ENCODE assay signal across 16 cellular contexts in the genomic region with DNA sequence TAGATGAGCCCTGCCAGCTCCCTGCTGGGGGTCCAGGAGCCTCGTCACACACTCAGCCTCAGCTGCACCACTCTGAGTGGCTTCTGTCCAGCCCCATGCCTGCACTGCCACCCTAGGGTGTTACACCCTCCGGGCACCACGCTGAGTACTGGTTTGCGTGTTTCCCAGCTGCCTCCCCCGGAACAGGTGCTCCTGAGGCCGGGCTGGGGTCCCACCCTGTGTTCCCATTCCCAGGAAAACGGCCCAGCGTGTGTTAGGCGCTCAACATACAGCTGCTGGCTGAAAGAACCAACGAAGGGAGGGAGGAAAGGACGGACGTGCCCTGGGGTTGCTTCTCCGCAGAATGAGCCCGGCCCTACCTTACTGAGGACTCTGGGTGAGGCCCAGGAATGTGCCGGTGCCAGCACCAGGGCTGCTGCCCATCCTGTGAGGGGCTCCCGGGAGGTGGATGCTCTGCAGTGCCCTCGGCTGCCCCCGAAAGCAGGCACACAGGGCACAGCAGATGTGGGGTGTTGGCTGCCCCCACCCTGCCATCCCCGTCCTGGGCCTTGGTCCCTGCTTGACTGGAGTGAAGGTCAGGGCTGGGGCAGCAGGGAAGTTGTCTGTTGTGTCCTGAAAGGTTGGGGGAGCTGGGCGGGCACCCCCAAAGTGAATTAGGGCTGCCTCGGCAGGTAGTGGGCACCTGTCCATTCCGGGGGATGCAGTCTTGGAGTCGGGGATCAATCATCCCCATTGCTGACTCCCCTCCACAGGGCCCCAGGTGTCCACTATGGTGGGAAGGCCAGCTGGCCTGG. TPM values are rescaled to one million over a fixed set of nuclear protein-coding genes. Genes with fewer than 3 reads are reported as not detected.
A peak's percentile ranks its signal among the peaks of the same experiment; 100 is the strongest.
DNase-seq lines count a peak whose midpoint lies in the region; ATAC-seq, FAIRE-seq and TF ChIP-seq lines count a peak whose summit lies in the region.
"Had no signal": no experiment of that assay in that cellular context is flagged by ENCODE, and none has a peak within 500 bp of the region (broad histone marks: within the 10 kb centered on the region; RNA-seq: fewer than 3 reads in every experiment).

No MANE protein-coding gene starts in this region.

- H4K8ac ChIP-seq in H1 (ENCODE audit: extremely low read depth, insufficient read depth, low read length), result peak overlapping the region; percentile 43; the same call in 1 of the 2 replicates

- no peaks in the 10 kb centered on the region for H3K27me3 ChIP-seq in left ventricle myocardium inferior (ENCODE audit: low read depth)
- no peaks in the 10 kb centered on the region for H3K27me3 ChIP-seq in H1 (replicated peaks in 1 of 4; ENCODE audit: control insufficient read depth in 3 of 4, extremely low read depth in 1 of 4, insufficient read depth in 3 of 4, low read length in 3 of 4)
- no peaks in the 10 kb centered on the region for H3K27me3 ChIP-seq in upper lobe of right lung
- H3K27me3 ChIP-seq in naive thymus-derived CD4-positive, alpha-beta T cell (ENCODE audit: control insufficient read depth in 2 of 2, insufficient read depth in 2 of 2, low read length in 2 of 2), result no peaks in the 10 kb centered on the region
- H3K27me3 ChIP-seq: adrenal gland had no signal

- no peak overlapping the region for H2AFZ ChIP-seq in H1 (ENCODE audit: low read length)

- H3K4me2 ChIP-seq in H1 (ENCODE audit: insufficient read depth in 1 of 2, low read depth in 2 of 2, low read length in 2 of 2), result no peak overlapping the region

- H3K4me3 ChIP-seq in left ventricle myocardium inferior (no peak overlapping the region), H1 (ENCODE audit: extremely low read depth in 1 of 4, insufficient read depth in 2 of 4, low read depth in 3 of 4, low read length in 4 of 4) (no peak overlapping the region), upper lobe of right lung (no peak overlapping the region)
- no peak overlapping the region for H3K4me3 ChIP-seq in naive thymus-derived CD4-positive, alpha-beta T cell (ENCODE audit: low read length)
- H3K4me3 ChIP-seq: adrenal gland had no signal

- TF ChIP-seq RAD21 in H1 (IDR thresholded peaks at IDR 0.05 in 1 of 2, conservative IDR thresholded peaks at IDR 0.05 in 1 of 2; ENCODE audit: low read depth in 2 of 2, low read length in 2 of 2), result no peak

- no peak overlapping the region for H4K5ac ChIP-seq in H1 (ENCODE audit: insufficient read length, low read depth, low read length)

- H3K4me1 ChIP-seq in left ventricle myocardium inferior (peaks cover 44% of the 10 kb centered on the region), H1 (replicated peaks in 1 of 4; ENCODE audit: control insufficient read depth in 3 of 4, insufficient read depth in 4 of 4, low read length in 3 of 4) (peaks cover 0 to 18% (median 16%) of the 10 kb centered on the region in 4 experiments; a peak in 6 of 7 replicates), upper lobe of right lung (peaks cover 24% of the 10 kb centered on the region)
- H3K4me1 ChIP-seq in naive thymus-derived CD4-positive, alpha-beta T cell (ENCODE audit: control insufficient read depth in 2 of 2, insufficient read depth in 2 of 2, low read length in 2 of 2), result no peaks in the 10 kb centered on the region

- no peak overlapping the region for H3K4ac ChIP-seq in H1 (replicated peaks; ENCODE audit: insufficient read length, low read depth, low read length)

- TF ChIP-seq POLR2A in H1 (IDR thresholded peaks at IDR 0.05; ENCODE audit: control extremely low read depth in 1 of 2, low read depth in 2 of 2, low read length in 2 of 2), result no peak

- H3K9me3 ChIP-seq in left ventricle myocardium inferior (replicated peaks) (peaks cover 8% of the 10 kb centered on the region), H1 (ENCODE audit: insufficient read depth in 2 of 2, low read depth in 1 of 2, low read length in 1 of 2) (peaks cover 0 to 3% of the 10 kb centered on the region in 2 experiments; a peak in 2 of 4 replicates), upper lobe of right lung (no peaks in the 10 kb centered on the region)
- H3K9me3 ChIP-seq in naive thymus-derived CD4-positive, alpha-beta T cell (ENCODE audit: control insufficient read depth in 2 of 3, low read length in 3 of 3), result no peaks in the 10 kb centered on the region
- H3K9me3 ChIP-seq: adrenal gland had no signal

- no peak for FAIRE-seq in H1 (lab: Jason Lieb, UNC)
- FAIRE-seq: small intestine had no signal

- H3K27ac Mint-ChIP-seq in mesothelial cell of epicardium, result peak overlapping the region; percentile 30
- H3K27ac Mint-ChIP-seq in naive thymus-derived CD4-positive, alpha-beta T cell, result no peak overlapping the region
- H3K27ac Mint-ChIP-seq: activated T-helper 1 cell treated with anti-CD3 and anti-CD28 coated beads, Interleukin-12 subunit alpha, Interleukin-12 subunit beta, Interleukin-2, Interleukin-4 antibody, amounts not matched to agents 30 ng/mL and 10 ng/mL and 1 ng/mL, durations not matched to agents 14 hours and 24 hours and 36 hours; CD4-positive, CD25-positive, alpha-beta regulatory T cell had no signal

- no peak overlapping the region for H3K14ac ChIP-seq in H1 (ENCODE audit: insufficient read length)

- no peak for TF ChIP-seq EP300 in H1 (IDR thresholded peaks at IDR 0.05; ENCODE audit: borderline replicate concordance in 1 of 2, low read depth in 2 of 2, low read length in 2 of 2)

- H2AK5ac ChIP-seq in H1 (ENCODE audit: low read depth, low read length), result no peak overlapping the region

- no peak overlapping the region for H3K56ac ChIP-seq in H1 (replicated peaks; ENCODE audit: insufficient read length, low read depth, low read length)

- intact Hi-C loops in Right ventricle myocardium superior (cut with DNase I) (no loop called here), left ventricle myocardium inferior (cut with micrococcal nuclease) (no loop called here), upper lobe of right lung (cut with DNase I) (no loop called here)
- intact Hi-C loops in naive thymus-derived CD4-positive, alpha-beta T cell (cut with micrococcal nuclease), result no loop called here

- H2BK20ac ChIP-seq in H1 (ENCODE audit: low read length), result no peak overlapping the region

- H3K9me3 Mint-ChIP-seq in mesothelial cell of epicardium, result peaks cover 10% of the 10 kb centered on the region
- peaks cover 0 to 11% (median 5%) of the 10 kb centered on the region in 11 donors for H3K9me3 Mint-ChIP-seq in naive thymus-derived CD4-positive, alpha-beta T cell

- H2BK5ac ChIP-seq in H1 (ENCODE audit: low read depth, low read length), result peak overlapping the region; percentile 30; the same call in 1 of the 2 replicates

- POLR2A ChIA-PET in H1 (lab: Charles Lee; ENCODE audit: partially characterized antibody), result interaction anchor here (0.8 to 12.3 kb wide), 7 partner anchors 8 to 45 kb away, joined by 3 to 114 read pairs (median 3); partner anchors contain the start of gene LAMA5
- POLR2A ChIA-PET in naive thymus-derived CD4-positive, alpha-beta T cell (lab: Charles Lee), result no interaction called here

- H2BK15ac ChIP-seq in H1 (ENCODE audit: low read length), result no peak overlapping the region

- H3K23me2 ChIP-seq in H1 (ENCODE audit: low read depth, low read length), result no peaks in the 10 kb centered on the region; the same call in 1 of the 2 replicates

- no peak overlapping the region for H2BK120ac ChIP-seq in H1 (replicated peaks; ENCODE audit: low read depth, low read length)

- WGBS in H1 (ENCODE audit: extremely low coverage in 1 of 2, insufficient coverage in 1 of 2, insufficient read length in 1 of 2, insufficient replicate concordance in 2 of 2, low coverage in 1 of 2, low lambda C conversion rate in 2 of 2, missing lambda C conversion rate in 1 of 2), 2 experiments, result 91% methylated on average over 22 of the region's 23 CpGs; no CpG with 5 or more reads in 1 of the 2 experiments

- no peak overlapping the region for H2BK12ac ChIP-seq in H1 (ENCODE audit: low read depth, low read length)

- H4K91ac ChIP-seq in H1 (replicated peaks; ENCODE audit: insufficient read length, low read length), result no peak overlapping the region

- TF ChIP-seq CTCF in left ventricle myocardium inferior (IDR thresholded peaks at IDR 0.05; ENCODE audit: borderline replicate concordance), result no peak
- TF ChIP-seq CTCF in H1 (IDR thresholded peaks at IDR 0.05; ENCODE audit: control extremely low read depth in 1 of 3, insufficient read depth in 1 of 3, low read depth in 1 of 3, low read length in 3 of 3), result no peak
- TF ChIP-seq CTCF in mesothelial cell of epicardium (IDR thresholded peaks at IDR 0.05; ENCODE audit: unreplicated experiment), result no peak
- TF ChIP-seq CTCF in upper lobe of right lung (IDR thresholded peaks at IDR 0.05), result no peak

- no peak overlapping the region for H3K9ac ChIP-seq in H1 (replicated peaks in 1 of 4; ENCODE audit: extremely low read depth in 1 of 4, low read depth in 3 of 4, low read length in 3 of 4)

- CTCF ChIA-PET in H1 (lab: Charles Lee; ENCODE audit: partially characterized antibody), result interaction anchor here (0.9 to 2.7 kb wide), 7 partner anchors 10 to 44 kb away, joined by 3 to 13 read pairs (median 5); no protein-coding TSS in a partner anchor
- CTCF ChIA-PET in naive thymus-derived CD4-positive, alpha-beta T cell (lab: Charles Lee), result no interaction called here

- H3K27ac ChIP-seq in left ventricle myocardium inferior (replicated peaks), result no peak overlapping the region
- no peak overlapping the region for H3K27ac ChIP-seq in H1 (ENCODE audit: low read depth, low read length)
- peak overlapping the region; percentile 68 for H3K27ac ChIP-seq in upper lobe of right lung
- no peak overlapping the region for H3K27ac ChIP-seq in naive thymus-derived CD4-positive, alpha-beta T cell (ENCODE audit: low read depth, low read length)

- H3K27me3 Mint-ChIP-seq in mesothelial cell of epicardium (ENCODE audit: low read depth), result no peaks in the 10 kb centered on the region
- H3K27me3 Mint-ChIP-seq in naive thymus-derived CD4-positive, alpha-beta T cell, result no peaks in the 10 kb centered on the region
- H3K27me3 Mint-ChIP-seq: CD4-positive, CD25-positive, alpha-beta regulatory T cell; central memory CD8-positive, alpha-beta T cell had no signal

- H3K4me1 Mint-ChIP-seq in mesothelial cell of epicardium, result peaks cover 5% of the 10 kb centered on the region
- peaks cover 0 to 3% (median 0%) of the 10 kb centered on the region in 7 donors for H3K4me1 Mint-ChIP-seq in naive thymus-derived CD4-positive, alpha-beta T cell
- H3K4me1 Mint-ChIP-seq: CD4-positive, CD25-positive, alpha-beta regulatory T cell; central memory CD8-positive, alpha-beta T cell had no signal

- ATAC-seq in Right ventricle myocardium superior (ENCODE audit: poor library complexity) (no peak), upper lobe of right lung (peak; percentile 13), GM21381 (IDR thresholded peaks at IDR 0.05; ENCODE audit: unreplicated experiment) (no peak)
- ATAC-seq in naive thymus-derived CD4-positive, alpha-beta T cell, result no peak

- H3K36me3 ChIP-seq in left ventricle myocardium inferior (peaks cover 50% of the 10 kb centered on the region), H1 (ENCODE audit: control insufficient read depth in 2 of 4, insufficient read depth in 4 of 4, low read length in 3 of 4) (peaks cover 22 to 52% (median 47%) of the 10 kb centered on the region in 4 experiments; a peak in 7 of 8 replicates), upper lobe of right lung (peaks cover 14% of the 10 kb centered on the region)
- no peaks in the 10 kb centered on the region for H3K36me3 ChIP-seq in naive thymus-derived CD4-positive, alpha-beta T cell (ENCODE audit: control insufficient read depth in 2 of 3, insufficient read depth in 3 of 3, low read length in 3 of 3)

- H3K18ac ChIP-seq in H1 (ENCODE audit: extremely low read depth, low read length), result no peak overlapping the region

- peaks cover 0 to 16% of the 10 kb centered on the region in 2 experiments for H4K20me1 ChIP-seq in H1 (replicated peaks in 1 of 2; ENCODE audit: control insufficient read depth in 1 of 2, insufficient read depth in 2 of 2, low read length in 2 of 2)

- H3K4me3 Mint-ChIP-seq in mesothelial cell of epicardium, result no peak overlapping the region
- no peak overlapping the region for H3K4me3 Mint-ChIP-seq in naive thymus-derived CD4-positive, alpha-beta T cell
- H3K4me3 Mint-ChIP-seq: activated T-helper 1 cell treated with anti-CD3 and anti-CD28 coated beads, Interleukin-12 subunit alpha, Interleukin-12 subunit beta, Interleukin-2, Interleukin-4 antibody, amounts not matched to agents 30 ng/mL and 10 ng/mL and 1 ng/mL, durations not matched to agents 14 hours and 24 hours and 36 hours; CD4-positive, CD25-positive, alpha-beta regulatory T cell; central memory CD8-positive, alpha-beta T cell had no signal

- no peak overlapping the region for H3K23ac ChIP-seq in H1 (ENCODE audit: insufficient read length)

- peak; percentile 17 for DNase-seq in Right ventricle myocardium superior
- DNase-seq in left ventricle myocardium inferior, result no peak
- no peak for DNase-seq in H1 (ENCODE audit: low read depth in 1 of 2, low spot score in 2 of 2)
- DNase-seq in mesothelial cell of epicardium (ENCODE audit: low spot score in 2 of 2, unreplicated experiment in 2 of 2), result no peak
- no peak for DNase-seq in upper lobe of right lung
- DNase-seq in AG08396 (ENCODE audit: low spot score), result no peak
- no peak for DNase-seq in naive thymus-derived CD4-positive, alpha-beta T cell
- DNase-seq: activated CD4-positive, alpha-beta T cell treated with anti-CD3 and anti-CD28 coated beads, Interleukin-2, amount 50 U/mL, for 48 hours; CD4-positive, CD25-positive, alpha-beta regulatory T cell; KBM-7; NCI-H774 had no signal

- peaks cover 10 to 24% of the 10 kb centered on the region in 2 experiments; a peak in 3 of 4 replicates for H3K79me2 ChIP-seq in H1 (ENCODE audit: control insufficient read depth in 1 of 2, insufficient read depth in 2 of 2, low read length in 2 of 2)

- peaks cover 18% of the 10 kb centered on the region for H3K36me3 Mint-ChIP-seq in mesothelial cell of epicardium
- H3K36me3 Mint-ChIP-seq in naive thymus-derived CD4-positive, alpha-beta T cell, result peaks cover 0 to 4% (median 4%) of the 10 kb centered on the region in 5 donors
- H3K36me3 Mint-ChIP-seq: CD4-positive, CD25-positive, alpha-beta regulatory T cell had no signal

- peaks cover 15% of the 10 kb centered on the region for H3K79me1 ChIP-seq in H1 (ENCODE audit: low read depth, low read length)

RNA-seq across cellular contexts. Expression of gene LAMA5, which starts 16.3 kb away (rescaled TPM):
- 79.6 TPM for total RNA-seq in Right ventricle myocardium superior
- total RNA-seq in left ventricle myocardium inferior, result 70.9 TPM
- total RNA-seq in H1 (2021; fragmentation: NEBNext Ultra II Directional; extraction: Animal tissue kit (Norgen Biotek cat#: 25700)), result 210 and 225 TPM in 2 replicates
- 34.4 and 90.7 TPM in 2 replicates for polyA plus RNA-seq in H1 (2011; rRNA removed)
- polyA plus RNA-seq in H1 (2011; cell fraction: cytosol; rRNA removed), result 57.6 TPM
- 648 TPM for polyA plus RNA-seq in H1 (2011; cell fraction: nucleus; rRNA removed)
- 136 to 235 TPM (median 223 TPM) in 4 replicates for polyA plus RNA-seq in H1 (2012, experiment 1 of 2)
- 130 TPM for polyA plus RNA-seq in H1 (2012, experiment 2 of 2)
- 107 TPM for polyA plus RNA-seq in H1 (2013, experiment 1 of 2)
- 82.4 TPM for polyA plus RNA-seq in H1 (2013, experiment 2 of 2)
- polyA minus RNA-seq in H1 (2011; rRNA and poly(A)+ RNA removed), result 24.2 and 31.4 TPM in 2 replicates
- 70.1 TPM for polyA minus RNA-seq in H1 (2011; cell fraction: cytosol; rRNA and poly(A)+ RNA removed)
- polyA minus RNA-seq in H1 (2011; cell fraction: nucleus; rRNA and poly(A)+ RNA removed), result 212 TPM
- 571 to 618 TPM (median 601 TPM) in 3 replicates for total RNA-seq in mesothelial cell of epicardium
- 279 TPM for total RNA-seq in upper lobe of right lung
- 1 to 10 TPM in 1 of 5 experiments, under 1 TPM in 4; 0.05 to 1.3 (median 0.57) TPM for total RNA-seq in naive thymus-derived CD4-positive, alpha-beta T cell
- not detected for polyA plus RNA-seq in naive thymus-derived CD4-positive, alpha-beta T cell

RNA-seq across cellular contexts. Expression of gene RPS21, which starts 36.1 kb away (rescaled TPM):
- total RNA-seq in Right ventricle myocardium superior (732 TPM), left ventricle myocardium inferior (661 TPM), mesothelial cell of epicardium (1,089 to 1,145 TPM (median 1,126 TPM) in 3 replicates), upper lobe of right lung (1,050 TPM)
- total RNA-seq in H1 (2021; fragmentation: NEBNext Ultra II Directional; extraction: Animal tissue kit (Norgen Biotek cat#: 25700)), result 1,787 and 1,829 TPM in 2 replicates
- 7,219 and 8,331 TPM in 2 replicates for polyA plus RNA-seq in H1 (2011; rRNA removed)
- polyA plus RNA-seq in H1 (2011; cell fraction: cytosol; rRNA removed), result 7,720 TPM
- polyA plus RNA-seq in H1 (2011; cell fraction: nucleus; rRNA removed), result 4,705 TPM
- polyA plus RNA-seq in H1 (2012, experiment 1 of 2), result 4,429 to 5,604 TPM (median 4,871 TPM) in 4 replicates
- 4,124 TPM for polyA plus RNA-seq in H1 (2012, experiment 2 of 2)
- polyA plus RNA-seq in H1 (2013, experiment 1 of 2), result 4,907 TPM
- 4,204 TPM for polyA plus RNA-seq in H1 (2013, experiment 2 of 2)
- polyA minus RNA-seq in H1 (2011; rRNA and poly(A)+ RNA removed), result 654 and 663 TPM in 2 replicates
- 718 TPM for polyA minus RNA-seq in H1 (2011; cell fraction: cytosol; rRNA and poly(A)+ RNA removed)
- polyA minus RNA-seq in H1 (2011; cell fraction: nucleus; rRNA and poly(A)+ RNA removed), result 1,108 TPM
- total RNA-seq in naive thymus-derived CD4-positive, alpha-beta T cell, result 1,000 to 10,000 TPM; 2,026 to 3,407 (median 3,308) TPM
- polyA plus RNA-seq in naive thymus-derived CD4-positive, alpha-beta T cell, result 1,000 to 10,000 TPM; 3,163 to 3,458 TPM

RNA-seq across cellular contexts. Expression of gene ADRM1, which starts 48.0 kb away (rescaled TPM):
- total RNA-seq in Right ventricle myocardium superior (68.5 TPM), left ventricle myocardium inferior (70.5 TPM), mesothelial cell of epicardium (58.8 to 60.8 TPM (median 59.0 TPM) in 3 replicates), upper lobe of right lung (73.4 TPM)
- 126 and 138 TPM in 2 replicates for total RNA-seq in H1 (2021; fragmentation: NEBNext Ultra II Directional; extraction: Animal tissue kit (Norgen Biotek cat#: 25700))
- polyA plus RNA-seq in H1 (2011; rRNA removed), result 214 and 260 TPM in 2 replicates
- polyA plus RNA-seq in H1 (2011; cell fraction: cytosol; rRNA removed), result 209 TPM
- 180 TPM for polyA plus RNA-seq in H1 (2011; cell fraction: nucleus; rRNA removed)
- 119 to 168 TPM (median 157 TPM) in 4 replicates for polyA plus RNA-seq in H1 (2012, experiment 1 of 2)
- polyA plus RNA-seq in H1 (2012, experiment 2 of 2), result 141 TPM
- 137 TPM for polyA plus RNA-seq in H1 (2013, experiment 1 of 2)
- 131 TPM for polyA plus RNA-seq in H1 (2013, experiment 2 of 2)
- 39.2 and 45.4 TPM in 2 replicates for polyA minus RNA-seq in H1 (2011; rRNA and poly(A)+ RNA removed)
- polyA minus RNA-seq in H1 (2011; cell fraction: cytosol; rRNA and poly(A)+ RNA removed), result 68.0 TPM
- 67.0 TPM for polyA minus RNA-seq in H1 (2011; cell fraction: nucleus; rRNA and poly(A)+ RNA removed)
- 100 to 1,000 TPM in 1 of 5 experiments, 10 to 100 TPM in 4; 51.3 to 117 (median 55.0) TPM for total RNA-seq in naive thymus-derived CD4-positive, alpha-beta T cell
- polyA plus RNA-seq in naive thymus-derived CD4-positive, alpha-beta T cell, result 10 to 100 TPM; 73.7 to 99.9 TPM

RNA-seq across cellular contexts. Expression of gene CABLES2, which starts 56.3 kb away (rescaled TPM):
- total RNA-seq in Right ventricle myocardium superior, result 15.0 TPM
- total RNA-seq in left ventricle myocardium inferior, result 12.0 TPM
- 8.0 TPM in 2 replicates for total RNA-seq in H1 (2021; fragmentation: NEBNext Ultra II Directional; extraction: Animal tissue kit (Norgen Biotek cat#: 25700))
- polyA plus RNA-seq in H1 (2011; rRNA removed), result 8.8 and 10.5 TPM in 2 replicates
- 6.5 TPM for polyA plus RNA-seq in H1 (2011; cell fraction: cytosol; rRNA removed)
- polyA plus RNA-seq in H1 (2011; cell fraction: nucleus; rRNA removed), result 9.7 TPM
- polyA plus RNA-seq in H1 (2012, experiment 1 of 2), result 8.2 to 10.9 TPM (median 9.6 TPM) in 4 replicates
- polyA plus RNA-seq in H1 (2012, experiment 2 of 2), result 7.4 TPM
- polyA plus RNA-seq in H1 (2013, experiment 1 of 2), result 5.3 TPM
- polyA plus RNA-seq in H1 (2013, experiment 2 of 2), result 5.6 TPM
- 5.2 and 5.7 TPM in 2 replicates for polyA minus RNA-seq in H1 (2011; rRNA and poly(A)+ RNA removed)
- 7.8 TPM for polyA minus RNA-seq in H1 (2011; cell fraction: cytosol; rRNA and poly(A)+ RNA removed)
- 4.3 TPM for polyA minus RNA-seq in H1 (2011; cell fraction: nucleus; rRNA and poly(A)+ RNA removed)
- 22.8 to 23.7 TPM (median 23.6 TPM) in 3 replicates for total RNA-seq in mesothelial cell of epicardium
- total RNA-seq in upper lobe of right lung, result 4.1 TPM
- total RNA-seq in naive thymus-derived CD4-positive, alpha-beta T cell, result 10 to 100 TPM in 1 of 5 experiments, 1 to 10 TPM in 4; 4.3 to 16.7 (median 6.3) TPM
- polyA plus RNA-seq in naive thymus-derived CD4-positive, alpha-beta T cell, result 1 to 10 TPM in 1 of 2 donors, under 1 TPM in 1; 0.61 to 1.8 TPM

Comparison
In these comparisons a context has a peak if more than half of its experiments do, and no peak if none do; other contexts are left out.
1. RNA of gene LAMA5, which starts 16.3 kb away (total RNA-seq): 571 to 618 TPM in mesothelial cell of epicardium, 279 TPM in upper lobe of right lung (single experiment), 210 to 225 TPM in H1, 79.6 TPM in Right ventricle myocardium superior (single experiment) and 70.9 TPM in left ventricle myocardium inferior (single experiment); 0.05 to 1.3 TPM in naive thymus-derived CD4-positive, alpha-beta T cell; every median in the first group is over 10 times any median in the second.